22 cellular contexts compared by ENCODE assay signal in genomic region chr14:91727121-91727520, GRCh38. TPM values are rescaled to one million over a fixed set of nuclear protein-coding genes. Genes with fewer than 3 reads are reported as not detected.
"Had no signal": no experiment of that assay in that cellular context is flagged by ENCODE, and none has a peak within 500 bp of the region (broad histone marks: within the 10 kb centered on the region; RNA-seq: fewer than 3 reads in every experiment).

No MANE protein-coding gene starts in this region.

- H3K27me3 ChIP-seq: adrenal gland, right lobe of liver, spleen, upper lobe of left lung had no signal

- H3K4me3 ChIP-seq: adrenal gland, mucosa of descending colon, right lobe of liver, spleen, upper lobe of left lung had no signal

- H3K9me3 ChIP-seq: adrenal gland, mucosa of descending colon, right lobe of liver, spleen, upper lobe of left lung had no signal

- ATAC-seq: activated CD4-positive, alpha-beta T cell treated with anti-CD3 and anti-CD28 coated beads for 36 hours; activated naive CD4-positive, alpha-beta T cell treated with anti-CD3 and anti-CD28 coated beads, Interleukin-2, amount 50 U/mL, for 72 hours; activated T-helper 17 cell treated with anti-CD3 and anti-CD28 coated beads, Interleukin-2, amount 50 U/mL, for 72 hours; left colon; mucosa of descending colon; right lobe of liver had no signal

- H3K27ac ChIP-seq: adrenal gland, right lobe of liver, spleen, upper lobe of left lung had no signal

- DNase-seq: activated B cell treated with CpG ODN at 0.5 μM for 24 hours; activated CD4-positive, alpha-beta T cell treated with anti-CD3 and anti-CD28 coated beads for 36 hours; activated CD4-positive, alpha-beta T cell treated with anti-CD3 and anti-CD28 coated beads, Interleukin-2, amount 50 U/mL, for 4 hours; activated CD8-positive, alpha-beta memory T cell treated with anti-CD3 and anti-CD28 coated beads for 24 hours; activated CD8-positive, alpha-beta memory T cell treated with anti-CD3 and anti-CD28 coated beads, Interleukin-2, amount 50 U/mL, for 4 hours; activated T-cell treated with anti-CD3 and anti-CD28 coated beads, Interleukin-2, amount 50 U/mL, for 24 hours; adrenal gland; central memory CD4-positive, alpha-beta T cell; effector memory CD4-positive, alpha-beta T cell; left colon; mesendoderm; mucosa of descending colon; nephron progenitor cell; posterior cingulate gyrus; right lobe of liver; spleen; stimulated activated CD4-positive, alpha-beta T cell treated with anti-CD3 and anti-CD28 coated beads, Interleukin-4, amount 100 ng/mL, for 1 hour; stimulated activated naive CD4-positive, alpha-beta T cell treated with Interleukin-2 at 50 U/mL for 16 hours; upper lobe of left lung had no signal

- H3K4me1 ChIP-seq: adrenal gland, right lobe of liver, spleen, upper lobe of left lung had no signal

- H3K36me3 ChIP-seq: adrenal gland, right lobe of liver, spleen, upper lobe of left lung had no signal

RNA-seq across cellular contexts. Expression of gene CATSPERB, which starts 4.8 kb away (rescaled TPM):
- total RNA-seq: activated B cell treated with CpG ODN at 0.5 μM for 24 hours, glomerular endothelial cell had no signal
